In genomic region chr1:86396503-86396900, GRCh38 we compare ENCODE assay signal across 8 cellular contexts. TPM values are rescaled to one million over a fixed set of nuclear protein-coding genes. Genes with fewer than 3 reads are reported as not detected.
DNase-seq lines count a peak whose midpoint lies in the region; ATAC-seq, FAIRE-seq and TF ChIP-seq lines count a peak whose summit lies in the region.

No MANE protein-coding gene starts in this region.

- no peak overlapping the region for H2BK120ac ChIP-seq in mesenchymal stem cell (ENCODE audit: low read depth, low read length)

- no peak overlapping the region for H4K8ac ChIP-seq in mesenchymal stem cell (ENCODE audit: low read length)

- peaks cover 3% of the 10 kb centered on the region for H3K79me1 ChIP-seq in mesenchymal stem cell (replicated peaks; ENCODE audit: low read length, poor library complexity, severe bottlenecking)

- CTCF ChIA-PET in Caco-2 (lab: Charles Lee) (interaction anchor here (0.6 kb wide), 1 partner anchor 308 kb away, joined by 4 read pairs; the partner anchor contains the start of gene SH3GLB1), K562 (lab: Yijun Ruan, JAX; ENCODE audit: low intra/inter-chr PET ratio) (no interaction called here)

- H3K4ac ChIP-seq in mesenchymal stem cell (ENCODE audit: low read depth in 1 of 2, low read length in 2 of 2): peak overlapping the region in 1 of 2 experiments; percentile 61

- no peak for TF ChIP-seq CTCF in Caco-2 (IDR thresholded peaks at IDR 0.05; ENCODE audit: insufficient read depth in 1 of 2, low read depth in 1 of 2, low read length in 1 of 2, severe bottlenecking in 1 of 2, unreplicated experiment in 1 of 2)
- no peak for TF ChIP-seq CTCF in K562 (IDR thresholded peaks at IDR 0.05 in 2 of 3, conservative IDR thresholded peaks at IDR 0.05 in 1 of 3; ENCODE audit: insufficient read depth in 2 of 3, low read depth in 1 of 3, low read length in 3 of 3)

- no peak for TF ChIP-seq RAD21 in K562 (CRISPR knock-in tag; conservative IDR thresholded peaks at IDR 0.05 in 1 of 2, IDR thresholded peaks at IDR 0.05 in 1 of 2)

- H3K4me3 Mint-ChIP-seq in Caco-2 (ENCODE audit: unreplicated experiment): peak overlapping the region; percentile 93

- no peak for FAIRE-seq in K562 (lab: Jason Lieb, UNC)

- peak overlapping the region; percentile 79 for H3K4me2 ChIP-seq in K562 (ENCODE audit: insufficient read depth, low read length)
- peak overlapping the region; percentile 67 for H3K4me2 ChIP-seq in mesenchymal stem cell (ENCODE audit: low read length, poor library complexity, severe bottlenecking)

- no peak overlapping the region for H2BK12ac ChIP-seq in mesenchymal stem cell (ENCODE audit: low read length in 2 of 2)

- H3K9ac ChIP-seq in HUES64 (ENCODE audit: low read depth, low read length) (peak overlapping the region; percentile 86), K562 (ENCODE audit: insufficient read depth in 1 of 2, low read depth in 2 of 2, low read length in 2 of 2) (no peak overlapping the region), mesenchymal stem cell (ENCODE audit: low read length) (peak overlapping the region; percentile 96)

- WGBS in HUES64: 5% methylated on average over 9 of the region's 9 CpGs
- 17% methylated on average over 9 of the region's 9 CpGs for WGBS in K562 (ENCODE audit: insufficient coverage, low coverage, missing lambda C conversion rate)
- 12% methylated on average over 9 of the region's 9 CpGs for WGBS in mesenchymal stem cell

- peak overlapping the region; percentile 74 for H3K4me3 ChIP-seq in Caco-2 (ENCODE audit: low read depth, low read length)
- H3K4me3 ChIP-seq in HUES64 (ENCODE audit: low read length): peak overlapping the region; percentile 96
- H3K4me3 ChIP-seq in K562: peak overlapping the region; percentile 48
- peak overlapping the region in 1 of 2 experiments; percentile 91 for H3K4me3 ChIP-seq in mesenchymal stem cell (ENCODE audit: insufficient read depth in 1 of 2, low read depth in 1 of 2, low read length in 2 of 2)

- H3K9me3 Mint-ChIP-seq in Caco-2 (ENCODE audit: unreplicated experiment): no peaks in the 10 kb centered on the region

- POLR2A ChIA-PET in Caco-2 (lab: Charles Lee): no interaction called here
- POLR2A ChIA-PET in K562 (lab: Yijun Ruan, JAX): interaction anchor here (1.0 kb wide), 2 partner anchors 11 to 112 kb away, joined by 3 read pairs; no protein-coding TSS in a partner anchor

- H3K9me3 ChIP-seq in Caco-2 (no peaks in the 10 kb centered on the region), HUES64 (ENCODE audit: insufficient read depth, low read depth, low read length) (no peaks in the 10 kb centered on the region), K562 (replicated peaks; ENCODE audit: control insufficient read depth, insufficient read depth, low read depth, low read length) (no peaks in the 10 kb centered on the region), mesenchymal stem cell (ENCODE audit: control insufficient read depth, low read length) (no peaks in the 10 kb centered on the region)

- H3K27ac ChIP-seq in HUES64 (ENCODE audit: low read depth, low read length) (peak overlapping the region; percentile 89; the same call in 1 of the 2 replicates), K562 (ENCODE audit: extremely low read depth, low read depth, low read length) (no peak overlapping the region), mesenchymal stem cell (ENCODE audit: low read length, poor library complexity, severe bottlenecking) (peak overlapping the region; percentile 48)

- DNase-seq in Caco-2 (no peak), K562 (ENCODE audit: extremely low read depth in 1 of 4, low spot score in 3 of 4) (no peak), mesenchymal stem cell (no peak), midbrain (lab: John Stamatoyannopoulos, UW) (no peak), NCI-H146 (lab: John Stamatoyannopoulos, UW) (no peak), NCI-H2029 (lab: John Stamatoyannopoulos, UW) (no peak)

- BruUV-seq in Caco-2 (replicated peaks; lab: Mats Ljungman, UMichigan) (no TSS peak), K562 (replicated peaks; lab: Mats Ljungman, UMichigan) (no TSS peak)

- H3K9me1 ChIP-seq in K562 (ENCODE audit: control insufficient read depth, insufficient read depth, low read length): no peaks in the 10 kb centered on the region

- TF ChIP-seq POLR2A in K562 (conservative IDR thresholded peaks at IDR 0.05): no peak

- ATAC-seq in GM21390 (IDR thresholded peaks at IDR 0.05; ENCODE audit: unreplicated experiment) (peak; percentile 26), K562 (no peak)

- H3K23ac ChIP-seq in mesenchymal stem cell (ENCODE audit: low read length in 2 of 2): no peak overlapping the region

- no peak for TF ChIP-seq EP300 in K562 (IDR thresholded peaks at IDR 0.05; ENCODE audit: low read length)

- no peaks in the 10 kb centered on the region for H3K79me2 ChIP-seq in K562 (ENCODE audit: control insufficient read depth, insufficient read depth, low read length)

- H3K27me3 Mint-ChIP-seq in Caco-2 (ENCODE audit: insufficient read depth, unreplicated experiment): no peaks in the 10 kb centered on the region

- intact Hi-C loops in Caco-2 (cut with micrococcal nuclease; ENCODE audit: unreplicated experiment) (no loop called here), K562 (cut with micrococcal nuclease) (no loop called here)

- no peak overlapping the region for H2BK15ac ChIP-seq in mesenchymal stem cell (ENCODE audit: low read depth, poor library complexity, severe bottlenecking)

- H3K36me3 ChIP-seq in Caco-2 (ENCODE audit: control insufficient read depth, insufficient read depth, low read length) (no peaks in the 10 kb centered on the region), HUES64 (ENCODE audit: insufficient read depth, low read length) (no peaks in the 10 kb centered on the region), K562 (ENCODE audit: control insufficient read depth, insufficient read depth, low read length) (no peaks in the 10 kb centered on the region), mesenchymal stem cell (ENCODE audit: control insufficient read depth in 1 of 2, insufficient read depth in 2 of 2, low read depth in 1 of 2, low read length in 2 of 2) (no peaks in the 10 kb centered on the region)

- no peak overlapping the region for H2AK5ac ChIP-seq in mesenchymal stem cell (ENCODE audit: low read length, severe bottlenecking)

- H3K27ac Mint-ChIP-seq in Caco-2 (ENCODE audit: unreplicated experiment): no peak overlapping the region

- no peak overlapping the region for H4K91ac ChIP-seq in mesenchymal stem cell (ENCODE audit: low read length)

- no peaks in the 10 kb centered on the region for H3K27me3 ChIP-seq in Caco-2 (replicated peaks; ENCODE audit: control insufficient read depth, insufficient read depth, low read length)
- 0 out of 2 replicates have a peak, but pooled peaks cover 6% of the 10 kb centered on the region for H3K27me3 ChIP-seq in HUES64 (ENCODE audit: insufficient read depth, low read length)
- H3K27me3 ChIP-seq in K562 (ENCODE audit: control insufficient read depth in 2 of 2, insufficient read depth in 2 of 2, low read length in 2 of 2): peaks cover 0 to 4% of the 10 kb centered on the region in 2 experiments; a peak in 1 of 5 replicates
- H3K27me3 ChIP-seq in mesenchymal stem cell (ENCODE audit: control insufficient read depth in 1 of 2, insufficient read depth in 1 of 2, low read length in 2 of 2): peaks cover 0 to 3% of the 10 kb centered on the region in 2 experiments

- H2BK5ac ChIP-seq in mesenchymal stem cell (ENCODE audit: low read depth, low read length, poor library complexity, severe bottlenecking): peak overlapping the region; percentile 32

- in situ Hi-C loops in K562 (cut with MboI): loop anchor here (10.0 kb wide), 1 partner anchor 108 kb away; no protein-coding TSS in a partner anchor

- peak overlapping the region; percentile 92 for H2AFZ ChIP-seq in K562 (ENCODE audit: low read depth, low read length)
- no peak overlapping the region for H2AFZ ChIP-seq in mesenchymal stem cell (ENCODE audit: low read depth, low read length)

- H3K4me1 ChIP-seq in Caco-2 (no peaks in the 10 kb centered on the region), HUES64 (ENCODE audit: insufficient read depth, low read length) (peaks cover 7% of the 10 kb centered on the region), K562 (replicated peaks in 1 of 2; ENCODE audit: control insufficient read depth in 2 of 2, insufficient read depth in 2 of 2, low read length in 2 of 2) (peaks cover 0 to 9% of the 10 kb centered on the region in 2 experiments; a peak in 2 of 5 replicates), mesenchymal stem cell (ENCODE audit: control insufficient read depth, insufficient read depth, low read depth, low read length) (no peaks in the 10 kb centered on the region)

- no peaks in the 10 kb centered on the region for H4K20me1 ChIP-seq in K562 (replicated peaks; ENCODE audit: control insufficient read depth, insufficient read depth, low read length)

- H3K4me1 Mint-ChIP-seq in Caco-2 (ENCODE audit: low read depth, unreplicated experiment): peaks cover 6% of the 10 kb centered on the region

- no peak overlapping the region for H3K14ac ChIP-seq in mesenchymal stem cell (ENCODE audit: low read length in 2 of 2)

- no peaks in the 10 kb centered on the region for H3K36me3 Mint-ChIP-seq in Caco-2 (ENCODE audit: insufficient read depth, unreplicated experiment)

- H3K18ac ChIP-seq in mesenchymal stem cell (ENCODE audit: low read depth in 1 of 2, low read length in 2 of 2): peak overlapping the region in 1 of 2 experiments; percentile 24

RNA-seq across cellular contexts. Expression of gene ODF2L, which starts 0.4 kb away (rescaled TPM):
- total RNA-seq in Caco-2 (2022) (9.7 and 10.7 TPM in 2 replicates), K562 (2014; rRNA removed) (2.4 and 3.3 TPM in 2 replicates), K562 (2014; rRNA removed; fragmentation: Illumina TruSeq; extraction: Trizol) (4.7 and 6.1 TPM in 2 replicates), K562 (2015; rRNA removed; fragmentation: Illumina TruSeq; extraction: Trizol) (4.4 and 5.9 TPM in 2 replicates), K562 (2021) (5.4 and 6.0 TPM in 2 replicates)
- polyA plus RNA-seq in HUES64 (2013, experiment 1 of 2): 22.0 TPM
- polyA plus RNA-seq in HUES64 (2013, experiment 2 of 2): 19.7 TPM
- 2.8 and 11.8 TPM in 2 replicates for total RNA-seq in K562 (2011; cell fraction: chromatin; rRNA removed; ENCODE audit: low replicate concordance)
- total RNA-seq in K562 (2011; cell fraction: nucleolus; rRNA removed): 0.67 and 2.5 TPM in 2 replicates
- total RNA-seq in K562 (2011; cell fraction: nucleoplasm; rRNA removed): 4.9 TPM in 2 replicates
- polyA plus RNA-seq in K562 (2011; rRNA removed) (1.3 and 3.4 TPM in 2 replicates), K562 (2014; fragmentation: Illumina TruSeq; extraction: Trizol) (3.3 and 5.6 TPM in 2 replicates), K562 (2014; fragmentation: Nextera tagmentation; extraction: Ambion mirVana) (1 to 10 TPM; 2.2 to 3.3 TPM), K562 (2014; rRNA removed) (3.8 and 4.7 TPM in 2 replicates)
- polyA plus RNA-seq in K562 (2011; cell fraction: cytosol; rRNA removed): 0.41 and 0.45 TPM in 2 replicates
- 1.5 and 2.0 TPM in 2 replicates for polyA plus RNA-seq in K562 (2011; cell fraction: nucleus; rRNA removed)
- 2.7 and 3.4 TPM in 2 replicates for polyA plus RNA-seq in K562 (2012)
- polyA minus RNA-seq in K562 (2011; rRNA and poly(A)+ RNA removed): 1.4 and 1.9 TPM in 2 replicates
- 0.55 and 2.0 TPM in 2 replicates for polyA minus RNA-seq in K562 (2011; cell fraction: cytosol; rRNA and poly(A)+ RNA removed)
- 2.3 and 3.6 TPM in 2 replicates for polyA minus RNA-seq in K562 (2011; cell fraction: nucleus; rRNA and poly(A)+ RNA removed)
- 45.9 TPM for polyA plus RNA-seq in mesenchymal stem cell (2013, experiment 1 of 2)
- polyA plus RNA-seq in mesenchymal stem cell (2013, experiment 2 of 2): 50.5 TPM

RNA-seq across cellular contexts. Expression of gene CLCA2, which starts 27.5 kb away (rescaled TPM):
- 0.07 TPM in 1 of 2 replicates, not detected in the other for total RNA-seq in Caco-2 (2022)
- not detected for polyA plus RNA-seq in HUES64 (2013, experiment 1 of 2)
- polyA plus RNA-seq in HUES64 (2013, experiment 2 of 2): not detected
- total RNA-seq in K562 (2011; cell fraction: chromatin; rRNA removed; ENCODE audit: low replicate concordance): not detected in 2 replicates
- not detected in 2 replicates for total RNA-seq in K562 (2011; cell fraction: nucleolus; rRNA removed)
- total RNA-seq in K562 (2011; cell fraction: nucleoplasm; rRNA removed): not detected in 2 replicates
- total RNA-seq in K562 (2014; rRNA removed): not detected in 2 replicates
- not detected in 2 replicates for total RNA-seq in K562 (2014; rRNA removed; fragmentation: Illumina TruSeq; extraction: Trizol)
- not detected in 2 replicates for total RNA-seq in K562 (2015; rRNA removed; fragmentation: Illumina TruSeq; extraction: Trizol)
- not detected in 2 replicates for total RNA-seq in K562 (2021)
- polyA plus RNA-seq in K562 (2011; rRNA removed): 0.03 TPM in 1 of 2 replicates, not detected in the other
- polyA plus RNA-seq in K562 (2011; cell fraction: cytosol; rRNA removed): 0.01 TPM in 1 of 2 replicates, not detected in the other
- polyA plus RNA-seq in K562 (2011; cell fraction: nucleus; rRNA removed): not detected in 2 replicates
- polyA plus RNA-seq in K562 (2012): not detected in 2 replicates
- not detected in 2 replicates for polyA plus RNA-seq in K562 (2014; fragmentation: Illumina TruSeq; extraction: Trizol)
- not detected for polyA plus RNA-seq in K562 (2014; fragmentation: Nextera tagmentation; extraction: Ambion mirVana)
- polyA plus RNA-seq in K562 (2014; rRNA removed): not detected in 2 replicates
- not detected in 2 replicates for polyA minus RNA-seq in K562 (2011; rRNA and poly(A)+ RNA removed)
- not detected in 2 replicates for polyA minus RNA-seq in K562 (2011; cell fraction: cytosol; rRNA and poly(A)+ RNA removed)
- polyA minus RNA-seq in K562 (2011; cell fraction: nucleus; rRNA and poly(A)+ RNA removed): not detected in 2 replicates
- 0.21 TPM for polyA plus RNA-seq in mesenchymal stem cell (2013, experiment 1 of 2)
- polyA plus RNA-seq in mesenchymal stem cell (2013, experiment 2 of 2): 0.22 TPM

Comparison
In these comparisons a context has a peak if more than half of its experiments do, and no peak if none do; other contexts are left out.
1. H3K9ac ChIP-seq: peak in HUES64 (single experiment) and mesenchymal stem cell (single experiment); none in K562 (0 of 2).